18 cellular contexts compared by ENCODE assay signal in the genomic region with DNA sequence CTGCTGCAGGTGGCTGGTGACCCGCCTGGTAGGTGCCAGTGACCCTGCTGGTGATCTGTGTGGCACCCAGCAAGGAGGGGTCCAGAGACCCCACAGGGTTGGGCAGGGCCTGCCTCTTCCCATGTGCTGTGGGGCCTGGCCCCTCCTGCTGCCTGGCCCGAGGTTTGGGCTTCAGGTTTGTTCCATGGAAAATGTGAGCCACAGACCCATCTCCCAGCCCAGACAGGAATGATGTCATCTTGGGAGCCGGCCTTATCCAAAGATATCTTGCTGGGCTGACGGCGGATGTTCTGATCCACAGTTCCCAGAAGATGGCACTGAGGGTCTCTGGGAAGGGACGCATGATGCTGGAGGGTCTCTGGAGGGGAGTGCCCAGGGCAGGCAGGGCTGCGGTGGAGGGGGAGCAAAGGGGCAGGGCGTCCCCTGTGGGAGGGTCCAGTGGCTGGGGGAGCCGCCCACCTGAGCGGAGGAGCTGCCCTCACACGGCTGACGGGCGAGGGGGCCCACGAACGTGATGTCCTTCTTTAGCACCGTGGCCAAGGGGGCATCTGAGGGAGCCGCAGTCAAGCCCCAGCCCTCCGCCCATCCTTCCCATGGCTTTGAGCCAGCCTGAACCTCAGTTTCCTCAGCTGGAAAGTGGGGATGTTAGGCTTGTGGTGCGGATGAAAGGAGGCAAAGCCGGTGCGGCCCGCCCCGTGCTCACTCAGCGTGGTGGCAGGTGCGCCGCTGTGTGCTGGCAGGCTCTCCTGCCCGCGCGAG.
DNase-seq lines count a peak whose midpoint lies in the region; ATAC-seq and TF ChIP-seq lines count a peak whose summit lies in the region.
"Had no signal": no experiment of that assay in that cellular context is flagged by ENCODE, and none has a peak within 500 bp of the region (broad histone marks: within the 10 kb centered on the region; RNA-seq: fewer than 3 reads in every experiment).

No MANE protein-coding gene starts in this region.

- H3K27ac ChIP-seq in coronary artery (peak overlapping the region; percentile 2 to 91), stomach smooth muscle (ENCODE audit: low read length) (peak overlapping the region; percentile 99)
- H3K27ac ChIP-seq: C4-2B had no signal

- peaks cover 89% of the 10 kb centered on the region for H3K4me1 ChIP-seq in stomach smooth muscle (ENCODE audit: control insufficient read depth, insufficient read depth, low read length)

- no peaks in the 10 kb centered on the region for H3K9me3 ChIP-seq in stomach smooth muscle (ENCODE audit: control insufficient read depth in 2 of 2, low read length in 2 of 2)
- H3K9me3 ChIP-seq: adrenal gland, prostate gland had no signal

- peaks cover 0 to 3% of the 10 kb centered on the region in 2 donors for H3K36me3 ChIP-seq in stomach smooth muscle (ENCODE audit: control insufficient read depth in 2 of 2, insufficient read depth in 2 of 2, low read length in 2 of 2)
- H3K36me3 ChIP-seq: adrenal gland, prostate gland had no signal

- H3K4me3 ChIP-seq in coronary artery (peak overlapping the region; percentile 39), stomach smooth muscle (ENCODE audit: low read length in 2 of 2) (peak overlapping the region; percentile 43 to 52)
- H3K4me3 ChIP-seq: adrenal gland, prostate gland had no signal

- H3K27me3 ChIP-seq in stomach smooth muscle (ENCODE audit: control insufficient read depth in 1 of 2, insufficient read depth in 2 of 2, low read length in 2 of 2), result no peaks in the 10 kb centered on the region
- H3K27me3 ChIP-seq: adrenal gland had no signal

- ATAC-seq in HG02763 (IDR thresholded peaks at IDR 0.05; ENCODE audit: unreplicated experiment), result no peak
- ATAC-seq in GM18907 (IDR thresholded peaks at IDR 0.05; ENCODE audit: unreplicated experiment), result no peak
- ATAC-seq: HCT116; stimulated activated naive B cell treated with anti-CD40 and anti-IgM and Interleukin-4, amounts not matched to agents 10 μg/mL and 1 μg/mL and 100 μg/mL, for 72 hours had no signal

- TF ChIP-seq CTCF in coronary artery (IDR thresholded peaks at IDR 0.05), result no peak

- peak overlapping the region; percentile 42 to 57 for H3K9ac ChIP-seq in stomach smooth muscle (ENCODE audit: low read length in 2 of 2)

- DNase-seq in M059J (ENCODE audit: low read depth), result peak; percentile 48
- DNase-seq in coronary artery (ENCODE audit: low spot score), result peak; percentile 81
- DNase-seq in left kidney (ENCODE audit: low read depth, low spot score), result peak; percentile 27
- DNase-seq in activated gamma-delta T cell (lab: John Stamatoyannopoulos, UW), result no peak
- DNase-seq in Kasumi-1 (lab: John Stamatoyannopoulos, UW), result no peak
- DNase-seq: endodermal cell; GDM1; hypothalamus; NCI-H69; stimulated activated CD4-positive, alpha-beta T cell treated with anti-CD3 and anti-CD28 coated beads, Interleukin-4, amount 100 ng/mL, for 1 hour; stimulated activated naive B cell treated with anti-CD40 and anti-IgM and Interleukin-4, amounts not matched to agents 10 μg/mL and 1 μg/mL and 100 μg/mL, for 72 hours had no signal

Comparison
In these comparisons a context has a peak if more than half of its experiments do, and no peak if none do; other contexts are left out.
1. DNase-seq: peak in M059J (single experiment), coronary artery (single experiment) and left kidney (single experiment); none in activated gamma-delta T cell (single experiment) and Kasumi-1 (0 of 2).